1 cellular context compared by ENCODE assay signal in genomic region chr3:23746473-23746872, GRCh38.
TF ChIP-seq lines count a peak whose summit lies in the region.

No MANE protein-coding gene starts in this region.

TF ChIP-seq in H1, 55 proteins besides CTCF, POLR2A, EP300 and RAD21 (continued from another document):
- TF ChIP-seq CHD2 (IDR thresholded peaks at IDR 0.05; ENCODE audit: low read length) (no peak), CTBP2 (IDR thresholded peaks at IDR 0.05; ENCODE audit: borderline replicate concordance, insufficient read depth, insufficient read length, low read length) (no peak), SUZ12 (IDR thresholded peaks at IDR 0.05; ENCODE audit: low read length) (no peak), NRF1 (IDR thresholded peaks at IDR 0.05; ENCODE audit: low read depth, low read length) (no peak), E2F6 (IDR thresholded peaks at IDR 0.05) (no peak), KDM5A (IDR thresholded peaks at IDR 0.05; ENCODE audit: low read length) (no peak), HDAC2 (IDR thresholded peaks at IDR 0.05; ENCODE audit: borderline replicate concordance in 1 of 2, low read depth in 2 of 2, low read length in 2 of 2) (no peak), TAF7 (optimal IDR thresholded peaks at IDR 0.05; ENCODE audit: borderline replicate concordance, low read depth, low read length) (no peak), JUN (IDR thresholded peaks at IDR 0.05; ENCODE audit: low read depth, low read length) (no peak), GABPA (IDR thresholded peaks at IDR 0.05; ENCODE audit: borderline replicate concordance, insufficient read depth, low read length) (no peak), SP2 (IDR thresholded peaks at IDR 0.05; ENCODE audit: low read length) (no peak), ATF3 (IDR thresholded peaks at IDR 0.05; ENCODE audit: insufficient read depth, low read depth, low read length) (no peak), HDAC6 (IDR thresholded peaks at IDR 0.05; ENCODE audit: low read depth, low read length) (no peak), RFX5 (IDR thresholded peaks at IDR 0.05; ENCODE audit: borderline replicate concordance, low read depth, low read length) (no peak)
